Comparison of ENCODE assay signal across 1 cellular context in the genomic region with DNA sequence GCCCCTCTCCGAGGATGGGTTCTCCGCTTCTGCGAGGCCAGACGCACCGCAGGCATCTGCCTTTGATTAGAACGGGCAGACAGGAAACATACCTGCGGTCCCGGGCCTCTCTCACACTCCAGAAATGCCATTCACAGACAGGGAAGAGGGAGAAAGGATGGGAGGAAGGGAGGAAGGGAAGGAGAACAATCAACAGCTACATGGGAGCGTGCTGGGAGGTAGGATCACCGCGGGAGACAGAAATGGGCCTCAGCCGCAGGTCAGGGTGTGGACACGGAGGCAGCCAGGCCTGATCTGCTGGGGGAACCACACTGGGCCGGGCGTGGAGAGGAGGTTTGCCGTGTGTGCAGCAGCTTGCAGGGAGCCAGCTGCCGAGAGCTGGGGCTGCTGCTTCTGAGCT.
A peak's percentile ranks its signal among the peaks of the same experiment; 100 is the strongest.
TF ChIP-seq lines count a peak whose summit lies in the region.

No MANE protein-coding gene starts in this region.

TF ChIP-seq in WTC11, 78 proteins besides CTCF, POLR2A, EP300 and RAD21 (continued from another document):
- TF ChIP-seq, protein P1, sequence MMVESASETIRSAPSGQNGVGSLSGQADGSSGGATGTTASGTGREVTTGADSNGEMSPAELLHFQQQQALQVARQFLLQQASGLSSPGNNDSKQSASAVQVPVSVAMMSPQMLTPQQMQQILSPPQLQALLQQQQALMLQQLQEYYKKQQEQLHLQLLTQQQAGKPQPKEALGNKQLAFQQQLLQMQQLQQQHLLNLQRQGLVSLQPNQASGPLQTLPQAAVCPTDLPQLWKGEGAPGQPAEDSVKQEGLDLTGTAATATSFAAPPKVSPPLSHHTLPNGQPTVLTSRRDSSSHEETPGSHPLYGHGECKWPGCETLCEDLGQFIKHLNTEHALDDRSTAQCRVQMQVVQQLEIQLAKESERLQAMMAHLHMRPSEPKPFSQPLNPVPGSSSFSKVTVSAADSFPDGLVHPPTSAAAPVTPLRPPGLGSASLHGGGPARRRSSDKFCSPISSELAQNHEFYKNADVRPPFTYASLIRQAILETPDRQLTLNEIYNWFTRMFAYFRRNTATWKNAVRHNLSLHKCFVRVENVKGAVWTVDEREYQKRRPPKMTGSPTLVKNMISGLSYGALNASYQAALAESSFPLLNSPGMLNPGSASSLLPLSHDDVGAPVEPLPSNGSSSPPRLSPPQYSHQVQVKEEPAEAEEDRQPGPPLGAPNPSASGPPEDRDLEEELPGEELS (CRISPR knock-in tag; IDR thresholded peaks at IDR 0.05), result no peak
- TF ChIP-seq, protein P2, sequence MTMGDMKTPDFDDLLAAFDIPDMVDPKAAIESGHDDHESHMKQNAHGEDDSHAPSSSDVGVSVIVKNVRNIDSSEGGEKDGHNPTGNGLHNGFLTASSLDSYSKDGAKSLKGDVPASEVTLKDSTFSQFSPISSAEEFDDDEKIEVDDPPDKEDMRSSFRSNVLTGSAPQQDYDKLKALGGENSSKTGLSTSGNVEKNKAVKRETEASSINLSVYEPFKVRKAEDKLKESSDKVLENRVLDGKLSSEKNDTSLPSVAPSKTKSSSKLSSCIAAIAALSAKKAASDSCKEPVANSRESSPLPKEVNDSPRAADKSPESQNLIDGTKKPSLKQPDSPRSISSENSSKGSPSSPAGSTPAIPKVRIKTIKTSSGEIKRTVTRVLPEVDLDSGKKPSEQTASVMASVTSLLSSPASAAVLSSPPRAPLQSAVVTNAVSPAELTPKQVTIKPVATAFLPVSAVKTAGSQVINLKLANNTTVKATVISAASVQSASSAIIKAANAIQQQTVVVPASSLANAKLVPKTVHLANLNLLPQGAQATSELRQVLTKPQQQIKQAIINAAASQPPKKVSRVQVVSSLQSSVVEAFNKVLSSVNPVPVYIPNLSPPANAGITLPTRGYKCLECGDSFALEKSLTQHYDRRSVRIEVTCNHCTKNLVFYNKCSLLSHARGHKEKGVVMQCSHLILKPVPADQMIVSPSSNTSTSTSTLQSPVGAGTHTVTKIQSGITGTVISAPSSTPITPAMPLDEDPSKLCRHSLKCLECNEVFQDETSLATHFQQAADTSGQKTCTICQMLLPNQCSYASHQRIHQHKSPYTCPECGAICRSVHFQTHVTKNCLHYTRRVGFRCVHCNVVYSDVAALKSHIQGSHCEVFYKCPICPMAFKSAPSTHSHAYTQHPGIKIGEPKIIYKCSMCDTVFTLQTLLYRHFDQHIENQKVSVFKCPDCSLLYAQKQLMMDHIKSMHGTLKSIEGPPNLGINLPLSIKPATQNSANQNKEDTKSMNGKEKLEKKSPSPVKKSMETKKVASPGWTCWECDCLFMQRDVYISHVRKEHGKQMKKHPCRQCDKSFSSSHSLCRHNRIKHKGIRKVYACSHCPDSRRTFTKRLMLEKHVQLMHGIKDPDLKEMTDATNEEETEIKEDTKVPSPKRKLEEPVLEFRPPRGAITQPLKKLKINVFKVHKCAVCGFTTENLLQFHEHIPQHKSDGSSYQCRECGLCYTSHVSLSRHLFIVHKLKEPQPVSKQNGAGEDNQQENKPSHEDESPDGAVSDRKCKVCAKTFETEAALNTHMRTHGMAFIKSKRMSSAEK (CRISPR knock-in tag; IDR thresholded peaks at IDR 0.05; ENCODE audit: borderline replicate concordance), result no peak
- peak; percentile 66; the same call in 1 of the 2 replicates for TF ChIP-seq ZNF423 (CRISPR knock-in tag; IDR thresholded peaks at IDR 0.05)
- TF ChIP-seq, protein P3, sequence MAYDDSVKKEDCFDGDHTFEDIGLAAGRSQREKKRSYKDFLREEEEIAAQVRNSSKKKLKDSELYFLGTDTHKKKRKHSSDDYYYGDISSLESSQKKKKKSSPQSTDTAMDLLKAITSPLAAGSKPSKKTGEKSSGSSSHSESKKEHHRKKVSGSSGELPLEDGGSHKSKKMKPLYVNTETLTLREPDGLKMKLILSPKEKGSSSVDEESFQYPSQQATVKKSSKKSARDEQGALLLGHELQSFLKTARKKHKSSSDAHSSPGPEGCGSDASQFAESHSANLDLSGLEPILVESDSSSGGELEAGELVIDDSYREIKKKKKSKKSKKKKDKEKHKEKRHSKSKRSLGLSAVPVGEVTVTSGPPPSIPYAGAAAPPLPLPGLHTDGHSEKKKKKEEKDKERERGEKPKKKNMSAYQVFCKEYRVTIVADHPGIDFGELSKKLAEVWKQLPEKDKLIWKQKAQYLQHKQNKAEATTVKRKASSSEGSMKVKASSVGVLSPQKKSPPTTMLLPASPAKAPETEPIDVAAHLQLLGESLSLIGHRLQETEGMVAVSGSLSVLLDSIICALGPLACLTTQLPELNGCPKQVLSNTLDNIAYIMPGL (CRISPR knock-in tag; IDR thresholded peaks at IDR 0.05), result no peak
